1 cellular context compared by ENCODE assay signal in the genomic region with DNA sequence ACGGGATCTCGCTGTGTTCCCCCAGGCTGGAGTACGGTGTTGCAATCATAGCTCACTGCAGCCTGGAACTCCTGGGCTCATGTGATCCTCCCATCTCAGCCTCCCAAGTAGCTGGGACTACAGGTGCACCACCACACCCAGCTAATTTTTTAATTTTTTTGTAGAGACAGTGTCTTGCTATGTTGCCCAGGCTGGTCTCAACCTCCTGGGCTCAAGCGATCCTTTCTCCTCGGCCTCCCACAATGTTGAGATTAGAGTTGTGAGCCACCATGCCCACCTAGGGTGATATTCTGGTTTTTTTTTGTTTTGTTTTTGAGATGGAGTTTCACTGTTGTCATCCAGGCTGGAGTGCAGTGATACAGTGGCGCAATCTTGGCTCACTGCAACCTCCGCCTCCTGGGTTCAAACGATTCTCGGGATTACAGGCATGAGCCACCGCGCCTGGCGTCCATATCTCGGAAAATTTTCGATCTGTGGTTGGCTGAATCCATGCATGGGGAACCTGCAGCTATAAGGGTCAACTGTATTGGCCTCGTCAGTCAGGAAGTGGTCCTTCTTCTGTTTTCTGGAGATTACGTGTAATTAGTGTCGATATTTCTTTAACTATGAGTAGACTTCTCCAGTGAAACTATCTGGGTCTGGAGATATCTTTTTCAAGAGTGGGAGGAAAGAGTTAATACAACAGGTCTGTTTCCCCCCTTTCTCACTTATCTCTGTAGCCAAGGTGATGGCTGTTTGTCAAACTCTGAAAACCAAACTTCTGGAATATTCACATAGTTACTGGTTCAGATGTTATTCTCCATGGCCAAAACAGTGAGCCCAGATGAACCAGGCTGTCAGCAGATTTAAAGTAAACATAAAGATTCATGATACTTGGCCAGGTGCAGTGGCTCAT.
A peak's percentile ranks its signal among the peaks of the same experiment; 100 is the strongest.
TF ChIP-seq lines count a peak whose summit lies in the region.

No MANE protein-coding gene starts in this region.

TF ChIP-seq in K562, 482 proteins besides CTCF, POLR2A, EP300 and RAD21 (continued from another document and continues in another):
- no peak for TF ChIP-seq EWSR1 (IDR thresholded peaks at IDR 0.05; ENCODE audit: borderline replicate concordance, low read depth, partially characterized antibody)
- no peak for TF ChIP-seq POLR2B (IDR thresholded peaks at IDR 0.05; ENCODE audit: low read depth, partially characterized antibody)
- no peak for TF ChIP-seq PPARD (CRISPR knock-in tag; IDR thresholded peaks at IDR 0.05)
- TF ChIP-seq, protein P1, sequence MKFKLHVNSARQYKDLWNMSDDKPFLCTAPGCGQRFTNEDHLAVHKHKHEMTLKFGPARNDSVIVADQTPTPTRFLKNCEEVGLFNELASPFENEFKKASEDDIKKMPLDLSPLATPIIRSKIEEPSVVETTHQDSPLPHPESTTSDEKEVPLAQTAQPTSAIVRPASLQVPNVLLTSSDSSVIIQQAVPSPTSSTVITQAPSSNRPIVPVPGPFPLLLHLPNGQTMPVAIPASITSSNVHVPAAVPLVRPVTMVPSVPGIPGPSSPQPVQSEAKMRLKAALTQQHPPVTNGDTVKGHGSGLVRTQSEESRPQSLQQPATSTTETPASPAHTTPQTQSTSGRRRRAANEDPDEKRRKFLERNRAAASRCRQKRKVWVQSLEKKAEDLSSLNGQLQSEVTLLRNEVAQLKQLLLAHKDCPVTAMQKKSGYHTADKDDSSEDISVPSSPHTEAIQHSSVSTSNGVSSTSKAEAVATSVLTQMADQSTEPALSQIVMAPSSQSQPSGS (CRISPR knock-in tag; IDR thresholded peaks at IDR 0.05), result no peak
- TF ChIP-seq, protein P2, sequence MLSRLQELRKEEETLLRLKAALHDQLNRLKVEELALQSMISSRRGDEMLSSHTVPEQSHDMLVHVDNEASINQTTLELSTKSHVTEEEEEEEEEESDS (CRISPR knock-in tag; IDR thresholded peaks at IDR 0.05), result no peak
- no peak for TF ChIP-seq CHD2 (IDR thresholded peaks at IDR 0.05; ENCODE audit: low read depth, low read length)
- TF ChIP-seq ARID2 (IDR thresholded peaks at IDR 0.05), result no peak
- no peak for TF ChIP-seq TCF7L2 (IDR thresholded peaks at IDR 0.05; ENCODE audit: low read depth, low read length)
- TF ChIP-seq, protein P3, sequence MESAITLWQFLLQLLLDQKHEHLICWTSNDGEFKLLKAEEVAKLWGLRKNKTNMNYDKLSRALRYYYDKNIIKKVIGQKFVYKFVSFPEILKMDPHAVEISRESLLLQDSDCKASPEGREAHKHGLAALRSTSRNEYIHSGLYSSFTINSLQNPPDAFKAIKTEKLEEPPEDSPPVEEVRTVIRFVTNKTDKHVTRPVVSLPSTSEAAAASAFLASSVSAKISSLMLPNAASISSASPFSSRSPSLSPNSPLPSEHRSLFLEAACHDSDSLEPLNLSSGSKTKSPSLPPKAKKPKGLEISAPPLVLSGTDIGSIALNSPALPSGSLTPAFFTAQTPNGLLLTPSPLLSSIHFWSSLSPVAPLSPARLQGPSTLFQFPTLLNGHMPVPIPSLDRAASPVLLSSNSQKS (CRISPR knock-in tag; IDR thresholded peaks at IDR 0.05), result no peak
- TF ChIP-seq ZNF217 (CRISPR knock-in tag; IDR thresholded peaks at IDR 0.05), result no peak
- TF ChIP-seq EGR1 (conservative IDR thresholded peaks at IDR 0.05), result peak; percentile 77
- TF ChIP-seq, protein P4, sequence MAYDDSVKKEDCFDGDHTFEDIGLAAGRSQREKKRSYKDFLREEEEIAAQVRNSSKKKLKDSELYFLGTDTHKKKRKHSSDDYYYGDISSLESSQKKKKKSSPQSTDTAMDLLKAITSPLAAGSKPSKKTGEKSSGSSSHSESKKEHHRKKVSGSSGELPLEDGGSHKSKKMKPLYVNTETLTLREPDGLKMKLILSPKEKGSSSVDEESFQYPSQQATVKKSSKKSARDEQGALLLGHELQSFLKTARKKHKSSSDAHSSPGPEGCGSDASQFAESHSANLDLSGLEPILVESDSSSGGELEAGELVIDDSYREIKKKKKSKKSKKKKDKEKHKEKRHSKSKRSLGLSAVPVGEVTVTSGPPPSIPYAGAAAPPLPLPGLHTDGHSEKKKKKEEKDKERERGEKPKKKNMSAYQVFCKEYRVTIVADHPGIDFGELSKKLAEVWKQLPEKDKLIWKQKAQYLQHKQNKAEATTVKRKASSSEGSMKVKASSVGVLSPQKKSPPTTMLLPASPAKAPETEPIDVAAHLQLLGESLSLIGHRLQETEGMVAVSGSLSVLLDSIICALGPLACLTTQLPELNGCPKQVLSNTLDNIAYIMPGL (CRISPR knock-in tag; IDR thresholded peaks at IDR 0.05), result no peak
- no peak for TF ChIP-seq SAFB2 (IDR thresholded peaks at IDR 0.05; ENCODE audit: borderline replicate concordance, low read depth, low read length, severe bottlenecking)
- peak; percentile 96 for TF ChIP-seq TEAD4 (IDR thresholded peaks at IDR 0.05; ENCODE audit: low read length)
- no peak for TF ChIP-seq TEAD4 (CRISPR knock-in tag; IDR thresholded peaks at IDR 0.05; ENCODE audit: borderline replicate concordance)
- no peak for TF ChIP-seq FOXA3 (CRISPR knock-in tag; conservative IDR thresholded peaks at IDR 0.05 in 1 of 2, IDR thresholded peaks at IDR 0.05 in 1 of 2)
- no peak for TF ChIP-seq KAT8 (IDR thresholded peaks at IDR 0.05; ENCODE audit: low read depth)
- peak; percentile 60 for TF ChIP-seq POLR2AphosphoS5 (IDR thresholded peaks at IDR 0.05; ENCODE audit: control insufficient read depth, insufficient read depth, low read depth, low read length)
- no peak for TF ChIP-seq SREBF1 (IDR thresholded peaks at IDR 0.05; ENCODE audit: borderline replicate concordance, low read depth, low read length)
- TF ChIP-seq SLC30A9 (CRISPR knock-in tag; IDR thresholded peaks at IDR 0.05), result no peak
- TF ChIP-seq YBX1 (IDR thresholded peaks at IDR 0.05), result no peak
- TF ChIP-seq, protein P5, sequence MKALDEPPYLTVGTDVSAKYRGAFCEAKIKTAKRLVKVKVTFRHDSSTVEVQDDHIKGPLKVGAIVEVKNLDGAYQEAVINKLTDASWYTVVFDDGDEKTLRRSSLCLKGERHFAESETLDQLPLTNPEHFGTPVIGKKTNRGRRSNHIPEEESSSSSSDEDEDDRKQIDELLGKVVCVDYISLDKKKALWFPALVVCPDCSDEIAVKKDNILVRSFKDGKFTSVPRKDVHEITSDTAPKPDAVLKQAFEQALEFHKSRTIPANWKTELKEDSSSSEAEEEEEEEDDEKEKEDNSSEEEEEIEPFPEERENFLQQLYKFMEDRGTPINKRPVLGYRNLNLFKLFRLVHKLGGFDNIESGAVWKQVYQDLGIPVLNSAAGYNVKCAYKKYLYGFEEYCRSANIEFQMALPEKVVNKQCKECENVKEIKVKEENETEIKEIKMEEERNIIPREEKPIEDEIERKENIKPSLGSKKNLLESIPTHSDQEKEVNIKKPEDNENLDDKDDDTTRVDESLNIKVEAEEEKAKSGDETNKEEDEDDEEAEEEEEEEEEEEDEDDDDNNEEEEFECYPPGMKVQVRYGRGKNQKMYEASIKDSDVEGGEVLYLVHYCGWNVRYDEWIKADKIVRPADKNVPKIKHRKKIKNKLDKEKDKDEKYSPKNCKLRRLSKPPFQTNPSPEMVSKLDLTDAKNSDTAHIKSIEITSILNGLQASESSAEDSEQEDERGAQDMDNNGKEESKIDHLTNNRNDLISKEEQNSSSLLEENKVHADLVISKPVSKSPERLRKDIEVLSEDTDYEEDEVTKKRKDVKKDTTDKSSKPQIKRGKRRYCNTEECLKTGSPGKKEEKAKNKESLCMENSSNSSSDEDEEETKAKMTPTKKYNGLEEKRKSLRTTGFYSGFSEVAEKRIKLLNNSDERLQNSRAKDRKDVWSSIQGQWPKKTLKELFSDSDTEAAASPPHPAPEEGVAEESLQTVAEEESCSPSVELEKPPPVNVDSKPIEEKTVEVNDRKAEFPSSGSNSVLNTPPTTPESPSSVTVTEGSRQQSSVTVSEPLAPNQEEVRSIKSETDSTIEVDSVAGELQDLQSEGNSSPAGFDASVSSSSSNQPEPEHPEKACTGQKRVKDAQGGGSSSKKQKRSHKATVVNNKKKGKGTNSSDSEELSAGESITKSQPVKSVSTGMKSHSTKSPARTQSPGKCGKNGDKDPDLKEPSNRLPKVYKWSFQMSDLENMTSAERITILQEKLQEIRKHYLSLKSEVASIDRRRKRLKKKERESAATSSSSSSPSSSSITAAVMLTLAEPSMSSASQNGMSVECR (CRISPR knock-in tag; IDR thresholded peaks at IDR 0.05), result peak; percentile 60; the same call in 1 of the 2 replicates
- TF ChIP-seq NR2F6 (CRISPR knock-in tag; IDR thresholded peaks at IDR 0.05), result no peak
- TF ChIP-seq, protein P6, sequence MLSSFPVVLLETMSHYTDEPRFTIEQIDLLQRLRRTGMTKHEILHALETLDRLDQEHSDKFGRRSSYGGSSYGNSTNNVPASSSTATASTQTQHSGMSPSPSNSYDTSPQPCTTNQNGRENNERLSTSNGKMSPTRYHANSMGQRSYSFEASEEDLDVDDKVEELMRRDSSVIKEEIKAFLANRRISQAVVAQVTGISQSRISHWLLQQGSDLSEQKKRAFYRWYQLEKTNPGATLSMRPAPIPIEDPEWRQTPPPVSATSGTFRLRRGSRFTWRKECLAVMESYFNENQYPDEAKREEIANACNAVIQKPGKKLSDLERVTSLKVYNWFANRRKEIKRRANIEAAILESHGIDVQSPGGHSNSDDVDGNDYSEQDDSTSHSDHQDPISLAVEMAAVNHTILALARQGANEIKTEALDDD (IDR thresholded peaks at IDR 0.05), result no peak
- TF ChIP-seq ARNT (IDR thresholded peaks at IDR 0.05), result peak in 1 of 2 experiments; percentile 72; a peak in 2 of 4 replicates
- no peak for TF ChIP-seq POLR2H (tag; IDR thresholded peaks at IDR 0.05; ENCODE audit: low read depth)
- TF ChIP-seq ZNF324 (CRISPR knock-in tag; IDR thresholded peaks at IDR 0.05), result no peak
- no peak for TF ChIP-seq TGIF2 (CRISPR knock-in tag; IDR thresholded peaks at IDR 0.05)
- no peak for TF ChIP-seq ZFP1 (CRISPR knock-in tag; IDR thresholded peaks at IDR 0.05)
- TF ChIP-seq ZNF589 (CRISPR knock-in tag; IDR thresholded peaks at IDR 0.05; ENCODE audit: low read depth), result 0 out of 2 replicates have a peak, but pooled peaks have one; percentile 41
- no peak for TF ChIP-seq ZNF507 (tag; conservative IDR thresholded peaks at IDR 0.05)
- TF ChIP-seq, protein P7, sequence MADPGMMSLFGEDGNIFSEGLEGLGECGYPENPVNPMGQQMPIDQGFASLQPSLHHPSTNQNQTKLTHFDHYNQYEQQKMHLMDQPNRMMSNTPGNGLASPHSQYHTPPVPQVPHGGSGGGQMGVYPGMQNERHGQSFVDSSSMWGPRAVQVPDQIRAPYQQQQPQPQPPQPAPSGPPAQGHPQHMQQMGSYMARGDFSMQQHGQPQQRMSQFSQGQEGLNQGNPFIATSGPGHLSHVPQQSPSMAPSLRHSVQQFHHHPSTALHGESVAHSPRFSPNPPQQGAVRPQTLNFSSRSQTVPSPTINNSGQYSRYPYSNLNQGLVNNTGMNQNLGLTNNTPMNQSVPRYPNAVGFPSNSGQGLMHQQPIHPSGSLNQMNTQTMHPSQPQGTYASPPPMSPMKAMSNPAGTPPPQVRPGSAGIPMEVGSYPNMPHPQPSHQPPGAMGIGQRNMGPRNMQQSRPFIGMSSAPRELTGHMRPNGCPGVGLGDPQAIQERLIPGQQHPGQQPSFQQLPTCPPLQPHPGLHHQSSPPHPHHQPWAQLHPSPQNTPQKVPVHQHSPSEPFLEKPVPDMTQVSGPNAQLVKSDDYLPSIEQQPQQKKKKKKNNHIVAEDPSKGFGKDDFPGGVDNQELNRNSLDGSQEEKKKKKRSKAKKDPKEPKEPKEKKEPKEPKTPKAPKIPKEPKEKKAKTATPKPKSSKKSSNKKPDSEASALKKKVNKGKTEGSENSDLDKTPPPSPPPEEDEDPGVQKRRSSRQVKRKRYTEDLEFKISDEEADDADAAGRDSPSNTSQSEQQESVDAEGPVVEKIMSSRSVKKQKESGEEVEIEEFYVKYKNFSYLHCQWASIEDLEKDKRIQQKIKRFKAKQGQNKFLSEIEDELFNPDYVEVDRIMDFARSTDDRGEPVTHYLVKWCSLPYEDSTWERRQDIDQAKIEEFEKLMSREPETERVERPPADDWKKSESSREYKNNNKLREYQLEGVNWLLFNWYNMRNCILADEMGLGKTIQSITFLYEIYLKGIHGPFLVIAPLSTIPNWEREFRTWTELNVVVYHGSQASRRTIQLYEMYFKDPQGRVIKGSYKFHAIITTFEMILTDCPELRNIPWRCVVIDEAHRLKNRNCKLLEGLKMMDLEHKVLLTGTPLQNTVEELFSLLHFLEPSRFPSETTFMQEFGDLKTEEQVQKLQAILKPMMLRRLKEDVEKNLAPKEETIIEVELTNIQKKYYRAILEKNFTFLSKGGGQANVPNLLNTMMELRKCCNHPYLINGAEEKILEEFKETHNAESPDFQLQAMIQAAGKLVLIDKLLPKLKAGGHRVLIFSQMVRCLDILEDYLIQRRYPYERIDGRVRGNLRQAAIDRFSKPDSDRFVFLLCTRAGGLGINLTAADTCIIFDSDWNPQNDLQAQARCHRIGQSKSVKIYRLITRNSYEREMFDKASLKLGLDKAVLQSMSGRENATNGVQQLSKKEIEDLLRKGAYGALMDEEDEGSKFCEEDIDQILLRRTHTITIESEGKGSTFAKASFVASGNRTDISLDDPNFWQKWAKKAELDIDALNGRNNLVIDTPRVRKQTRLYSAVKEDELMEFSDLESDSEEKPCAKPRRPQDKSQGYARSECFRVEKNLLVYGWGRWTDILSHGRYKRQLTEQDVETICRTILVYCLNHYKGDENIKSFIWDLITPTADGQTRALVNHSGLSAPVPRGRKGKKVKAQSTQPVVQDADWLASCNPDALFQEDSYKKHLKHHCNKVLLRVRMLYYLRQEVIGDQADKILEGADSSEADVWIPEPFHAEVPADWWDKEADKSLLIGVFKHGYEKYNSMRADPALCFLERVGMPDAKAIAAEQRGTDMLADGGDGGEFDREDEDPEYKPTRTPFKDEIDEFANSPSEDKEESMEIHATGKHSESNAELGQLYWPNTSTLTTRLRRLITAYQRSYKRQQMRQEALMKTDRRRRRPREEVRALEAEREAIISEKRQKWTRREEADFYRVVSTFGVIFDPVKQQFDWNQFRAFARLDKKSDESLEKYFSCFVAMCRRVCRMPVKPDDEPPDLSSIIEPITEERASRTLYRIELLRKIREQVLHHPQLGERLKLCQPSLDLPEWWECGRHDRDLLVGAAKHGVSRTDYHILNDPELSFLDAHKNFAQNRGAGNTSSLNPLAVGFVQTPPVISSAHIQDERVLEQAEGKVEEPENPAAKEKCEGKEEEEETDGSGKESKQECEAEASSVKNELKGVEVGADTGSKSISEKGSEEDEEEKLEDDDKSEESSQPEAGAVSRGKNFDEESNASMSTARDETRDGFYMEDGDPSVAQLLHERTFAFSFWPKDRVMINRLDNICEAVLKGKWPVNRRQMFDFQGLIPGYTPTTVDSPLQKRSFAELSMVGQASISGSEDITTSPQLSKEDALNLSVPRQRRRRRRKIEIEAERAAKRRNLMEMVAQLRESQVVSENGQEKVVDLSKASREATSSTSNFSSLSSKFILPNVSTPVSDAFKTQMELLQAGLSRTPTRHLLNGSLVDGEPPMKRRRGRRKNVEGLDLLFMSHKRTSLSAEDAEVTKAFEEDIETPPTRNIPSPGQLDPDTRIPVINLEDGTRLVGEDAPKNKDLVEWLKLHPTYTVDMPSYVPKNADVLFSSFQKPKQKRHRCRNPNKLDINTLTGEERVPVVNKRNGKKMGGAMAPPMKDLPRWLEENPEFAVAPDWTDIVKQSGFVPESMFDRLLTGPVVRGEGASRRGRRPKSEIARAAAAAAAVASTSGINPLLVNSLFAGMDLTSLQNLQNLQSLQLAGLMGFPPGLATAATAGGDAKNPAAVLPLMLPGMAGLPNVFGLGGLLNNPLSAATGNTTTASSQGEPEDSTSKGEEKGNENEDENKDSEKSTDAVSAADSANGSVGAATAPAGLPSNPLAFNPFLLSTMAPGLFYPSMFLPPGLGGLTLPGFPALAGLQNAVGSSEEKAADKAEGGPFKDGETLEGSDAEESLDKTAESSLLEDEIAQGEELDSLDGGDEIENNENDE (IDR thresholded peaks at IDR 0.05; ENCODE audit: low read depth, low read length), result no peak
- no peak for TF ChIP-seq HLTF (IDR thresholded peaks at IDR 0.05)
- peak; percentile 61; the same call in 1 of the 2 replicates for TF ChIP-seq BHLHE40 (IDR thresholded peaks at IDR 0.05; ENCODE audit: low read length)
